ENCODE assay signal across 13 cellular contexts in the genomic region with DNA sequence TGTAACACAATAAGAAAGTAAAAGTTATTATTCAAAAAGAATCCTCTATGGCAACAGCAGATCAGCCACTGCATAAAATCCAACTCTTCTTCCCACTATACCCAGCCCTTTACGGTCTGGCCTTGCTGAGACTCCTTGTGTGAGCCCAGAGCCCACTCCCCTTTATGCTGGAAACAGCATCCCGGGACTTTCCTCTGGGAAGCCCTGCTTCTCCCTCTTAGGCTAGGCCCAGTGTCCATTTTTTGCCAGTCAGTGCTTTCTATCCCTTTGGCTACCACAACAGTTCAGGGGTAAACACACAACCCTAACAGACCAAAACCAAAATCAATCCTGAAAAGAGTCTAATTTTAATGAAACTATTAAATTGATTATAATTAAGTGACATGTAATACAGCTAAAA. TPM values are rescaled to one million over a fixed set of nuclear protein-coding genes. Genes with fewer than 3 reads are reported as not detected.
A peak's percentile ranks its signal among the peaks of the same experiment; 100 is the strongest.
DNase-seq lines count a peak whose midpoint lies in the region; ATAC-seq, FAIRE-seq and TF ChIP-seq lines count a peak whose summit lies in the region.
"Had no signal": no experiment of that assay in that cellular context is flagged by ENCODE, and none has a peak within 500 bp of the region (broad histone marks: within the 10 kb centered on the region; RNA-seq: fewer than 3 reads in every experiment).

No MANE protein-coding gene starts in this region.

- TF ChIP-seq EP300 in HepG2 (IDR thresholded peaks at IDR 0.05; ENCODE audit: low read depth in 2 of 2, low read length in 2 of 2) (no peak), HepG2 (CRISPR knock-in tag; IDR thresholded peaks at IDR 0.05; ENCODE audit: borderline replicate concordance) (no peak)

- no peak overlapping the region for H3K9ac ChIP-seq in HepG2 (ENCODE audit: insufficient read depth, low read depth, low read length)

- POLR2A ChIA-PET in HepG2 (lab: Yijun Ruan, JAX), result no interaction called here

- peaks cover 38% of the 10 kb centered on the region for H3K79me2 ChIP-seq in HepG2 (ENCODE audit: insufficient read depth, low read length)

- FAIRE-seq in HepG2 (lab: Jason Lieb, UNC), result no peak

- H3K27me3 Mint-ChIP-seq in activated T-helper 17 cell treated with anti-CD3 and anti-CD28 coated beads, Interleukin-2, amount 50 U/mL, for 72 hours, result no peaks in the 10 kb centered on the region
- no peaks in the 10 kb centered on the region for H3K27me3 Mint-ChIP-seq in memory B cell
- H3K27me3 Mint-ChIP-seq: brain had no signal

- intact Hi-C loops in right lobe of liver (cut with DNase I), result no loop called here
- intact Hi-C loops in HepG2 (cut with micrococcal nuclease; ENCODE audit: unreplicated experiment), result no loop called here

- H4K20me1 ChIP-seq in HepG2 (ENCODE audit: insufficient read depth, low read length), result no peaks in the 10 kb centered on the region

- H3K27ac ChIP-seq in right lobe of liver, result peak overlapping the region in 2 of 3 donors; percentile 16 to 35
- no peak overlapping the region for H3K27ac ChIP-seq in HepG2 (ENCODE audit: extremely low read length, insufficient read depth, low read length)

- in situ Hi-C loops in HepG2 (cut with HindIII; ENCODE audit: extremely low pct_ligation_motif_present, low pct_unique_long_range_greater_than_20kb), result no loop called here

- no peaks in the 10 kb centered on the region for H3K9me3 Mint-ChIP-seq in activated T-helper 17 cell treated with anti-CD3 and anti-CD28 coated beads, Interleukin-2, amount 50 U/mL, for 72 hours
- no peaks in the 10 kb centered on the region for H3K9me3 Mint-ChIP-seq in memory B cell
- H3K9me3 Mint-ChIP-seq: brain had no signal

- TF ChIP-seq POLR2A in right lobe of liver (IDR thresholded peaks at IDR 0.05), result no peak
- no peak for TF ChIP-seq POLR2A in HepG2 (IDR thresholded peaks at IDR 0.05; ENCODE audit: insufficient read depth in 1 of 2, low read depth in 2 of 2, low read length in 2 of 2)

- CTCF ChIA-PET in HepG2 (lab: Yijun Ruan, JAX; ENCODE audit: low intra/inter-chr PET ratio, low total read pairs), result no interaction called here

- peak; percentile 12 to 36 (median 30) for ATAC-seq in right lobe of liver
- no peak for ATAC-seq in HepG2
- ATAC-seq in activated T-helper 17 cell treated with anti-CD3 and anti-CD28 coated beads, Interleukin-2, amount 50 U/mL, for 72 hours (replicated peaks), result no peak
- no peak for ATAC-seq in memory B cell (ENCODE audit: low read depth)
- ATAC-seq in GM19351 (IDR thresholded peaks at IDR 0.05; ENCODE audit: unreplicated experiment), result no peak
- ATAC-seq: Right ventricle myocardium inferior had no signal

- H3K4me3 ChIP-seq in right lobe of liver (no peak overlapping the region), HepG2 (replicated peaks in 1 of 3; ENCODE audit: insufficient read depth in 1 of 3, low read depth in 2 of 3, low read length in 3 of 3) (no peak overlapping the region)

- TF ChIP-seq CTCF in right lobe of liver (IDR thresholded peaks at IDR 0.05), result no peak
- no peak for TF ChIP-seq CTCF in HepG2 (CRISPR knock-in tag; IDR thresholded peaks at IDR 0.05)

- H3K4me1 ChIP-seq in right lobe of liver (peaks cover 0 to 62% (median 23%) of the 10 kb centered on the region in 4 donors), HepG2 (ENCODE audit: insufficient read depth, low read length) (peaks cover 7% of the 10 kb centered on the region; the same call in 1 of the 2 replicates)

- BruUV-seq in HepG2 (replicated peaks; lab: Mats Ljungman, UMichigan), result no TSS peak

- H3K27ac Mint-ChIP-seq in activated T-helper 17 cell treated with anti-CD3 and anti-CD28 coated beads, Interleukin-2, amount 50 U/mL, for 72 hours, result peak overlapping the region; percentile 96
- H3K27ac Mint-ChIP-seq in memory B cell, result peak overlapping the region; percentile 71
- H3K27ac Mint-ChIP-seq: brain had no signal

- H3K27me3 ChIP-seq in right lobe of liver (no peaks in the 10 kb centered on the region), HepG2 (ENCODE audit: control insufficient read depth in 1 of 2, insufficient read depth in 2 of 2, low read length in 2 of 2) (no peaks in the 10 kb centered on the region)

- peaks cover 7% of the 10 kb centered on the region for H3K4me1 Mint-ChIP-seq in activated T-helper 17 cell treated with anti-CD3 and anti-CD28 coated beads, Interleukin-2, amount 50 U/mL, for 72 hours
- peaks cover 8% of the 10 kb centered on the region for H3K4me1 Mint-ChIP-seq in memory B cell

- DNase-seq in right lobe of liver, result no peak
- no peak for DNase-seq in HepG2 (ENCODE audit: low spot score)
- DNase-seq in memory B cell (ENCODE audit: low spot score in 2 of 2), result no peak
- DNase-seq in hippocampal formation (lab: John Stamatoyannopoulos, UW), result no peak
- no peak for DNase-seq in SHP77 (lab: John Stamatoyannopoulos, UW)
- no peak for DNase-seq in SIG-M5 treated with dmso at 0.1 percent for 504 hours (lab: John Stamatoyannopoulos, UW; ENCODE audit: unreplicated experiment)
- DNase-seq: activated CD4-positive, alpha-beta T cell treated with anti-CD3 and anti-CD28 coated beads, Interleukin-2, amount 50 U/mL, for 1 hour; NCI-H446; right cardiac atrium had no signal

- H3K4me2 ChIP-seq in HepG2 (ENCODE audit: low read depth, low read length), result no peak overlapping the region

- no peaks in the 10 kb centered on the region for H3K36me3 Mint-ChIP-seq in activated T-helper 17 cell treated with anti-CD3 and anti-CD28 coated beads, Interleukin-2, amount 50 U/mL, for 72 hours (ENCODE audit: low read depth)
- no peaks in the 10 kb centered on the region for H3K36me3 Mint-ChIP-seq in memory B cell
- H3K36me3 Mint-ChIP-seq: brain had no signal

- H3K4me3 Mint-ChIP-seq in activated T-helper 17 cell treated with anti-CD3 and anti-CD28 coated beads, Interleukin-2, amount 50 U/mL, for 72 hours, result peak overlapping the region; percentile 83
- peak overlapping the region; percentile 30 for H3K4me3 Mint-ChIP-seq in memory B cell
- H3K4me3 Mint-ChIP-seq: brain had no signal

- WGBS in right lobe of liver (ENCODE audit: insufficient coverage, low coverage, low lambda C conversion rate, missing lambda C conversion rate), result 50% methylated on average over 2 of the region's 2 CpGs
- WGBS in HepG2 (ENCODE audit: low lambda C conversion rate), result 96% methylated on average over 2 of the region's 2 CpGs

- H3K36me3 ChIP-seq in right lobe of liver (peaks cover 0 to 31% (median 0%) of the 10 kb centered on the region in 4 donors), HepG2 (replicated peaks in 1 of 2; ENCODE audit: control insufficient read depth in 1 of 2, insufficient read depth in 2 of 2, low read length in 2 of 2) (peaks cover 0 to 2% of the 10 kb centered on the region in 2 experiments; a peak in 1 of 5 replicates)

- H3K9me3 ChIP-seq in right lobe of liver, result no peaks in the 10 kb centered on the region
- no peaks in the 10 kb centered on the region for H3K9me3 ChIP-seq in HepG2 (ENCODE audit: low read length)

- no peak overlapping the region for H2AFZ ChIP-seq in HepG2 (ENCODE audit: low read length)

- no peak for TF ChIP-seq RAD21 in HepG2 (CRISPR knock-in tag; IDR thresholded peaks at IDR 0.05)

TF ChIP-seq in HepG2, 621 proteins besides CTCF, POLR2A, EP300 and RAD21:
- TF ChIP-seq CHD4 (IDR thresholded peaks at IDR 0.05; ENCODE audit: borderline replicate concordance, low read length) (no peak), ZNF337 (CRISPR knock-in tag; IDR thresholded peaks at IDR 0.05; ENCODE audit: borderline replicate concordance, low read depth) (no peak), ATF1 (CRISPR knock-in tag; IDR thresholded peaks at IDR 0.05) (no peak), NPAS2 (CRISPR knock-in tag; IDR thresholded peaks at IDR 0.05; ENCODE audit: borderline replicate concordance) (no peak), RFX5 (IDR thresholded peaks at IDR 0.05; ENCODE audit: low read depth, low read length) (no peak), ZNF781 (CRISPR knock-in tag; IDR thresholded peaks at IDR 0.05; ENCODE audit: borderline replicate concordance, not compliant biosample characterization) (no peak), ATF3 (CRISPR knock-in tag; IDR thresholded peaks at IDR 0.05) (no peak)
TF ChIP-seq in HepG2: peak in this region for 0.

RNA-seq across cellular contexts. Expression of gene FKBP5, which starts 20.6 kb away (rescaled TPM):
- 100 to 1,000 TPM in 5 of 6 experiments, 10 to 100 TPM in 1; 36.1 to 387 (median 111) TPM for total RNA-seq in right lobe of liver
- total RNA-seq in HepG2 (2016; rRNA removed; fragmentation: Illumina TruSeq; extraction: Trizol), result 17.4 and 30.9 TPM in 2 replicates
- 9.1 and 9.8 TPM in 2 replicates for total RNA-seq in HepG2 (2016; cell fraction: cytosol; rRNA removed; fragmentation: Illumina TruSeq; extraction: Trizol; ENCODE audit: low read depth)
- 17.4 and 28.9 TPM in 2 replicates for total RNA-seq in HepG2 (2016; cell fraction: insoluble cytoplasmic fraction; rRNA removed; fragmentation: Illumina TruSeq; extraction: Trizol)
- 15.6 and 16.6 TPM in 2 replicates for total RNA-seq in HepG2 (2016; cell fraction: membrane; rRNA removed; fragmentation: Illumina TruSeq; extraction: Trizol)
- total RNA-seq in HepG2 (2016; cell fraction: nucleus; rRNA removed; fragmentation: Illumina TruSeq; extraction: Trizol), result 13.7 and 15.0 TPM in 2 replicates
- polyA plus RNA-seq in HepG2 (2011; rRNA removed), result 6.9 and 8.0 TPM in 2 replicates
- 4.0 and 5.9 TPM in 2 replicates for polyA plus RNA-seq in HepG2 (2011; cell fraction: cytosol; rRNA removed)
- polyA plus RNA-seq in HepG2 (2011; cell fraction: nucleus; rRNA removed), result 2.9 and 3.5 TPM in 2 replicates
- polyA plus RNA-seq in HepG2 (2012), result 13.9 and 16.1 TPM in 2 replicates
- polyA plus RNA-seq in HepG2 (2016; cell fraction: cytosol; fragmentation: Illumina TruSeq; extraction: Trizol; ENCODE audit: low read depth), result 2.6 and 2.8 TPM in 2 replicates
- polyA plus RNA-seq in HepG2 (2016; cell fraction: insoluble cytoplasmic fraction; fragmentation: Illumina TruSeq; extraction: Trizol; ENCODE audit: low read depth), result 46.6 and 52.0 TPM in 2 replicates
- 10.4 and 11.9 TPM in 2 replicates for polyA plus RNA-seq in HepG2 (2016; cell fraction: membrane; fragmentation: Illumina TruSeq; extraction: Trizol; ENCODE audit: low read depth)
- polyA plus RNA-seq in HepG2 (2016; cell fraction: nucleus; fragmentation: Illumina TruSeq; extraction: Trizol; ENCODE audit: insufficient read depth, low read depth), result 24.1 and 24.8 TPM in 2 replicates
- polyA minus RNA-seq in HepG2 (2011; rRNA and poly(A)+ RNA removed; ENCODE audit: low replicate concordance), result 4.5 and 8.4 TPM in 2 replicates
- polyA minus RNA-seq in HepG2 (2011; cell fraction: cytosol; rRNA and poly(A)+ RNA removed), result 6.9 and 7.1 TPM in 2 replicates
- 7.6 and 10.1 TPM in 2 replicates for polyA minus RNA-seq in HepG2 (2011; cell fraction: nucleus; rRNA and poly(A)+ RNA removed)
- 100 to 1,000 TPM in 1 of 2 donors, 10 to 100 TPM in 1; 39.9 to 101 TPM for total RNA-seq in activated T-helper 17 cell treated with anti-CD3 and anti-CD28 coated beads, Interleukin-2, amount 50 U/mL, for 72 hours

Comparison
In these comparisons a context has a peak if more than half of its experiments do, and no peak if none do; other contexts are left out.
1. ATAC-seq: peak in right lobe of liver (4 of 4); none in HepG2 (single experiment), activated T-helper 17 cell treated with anti-CD3 and anti-CD28 coated beads, Interleukin-2, amount 50 U/mL, for 72 hours (single experiment), memory B cell (single experiment) and GM19351 (single experiment).